In the genomic region with DNA sequence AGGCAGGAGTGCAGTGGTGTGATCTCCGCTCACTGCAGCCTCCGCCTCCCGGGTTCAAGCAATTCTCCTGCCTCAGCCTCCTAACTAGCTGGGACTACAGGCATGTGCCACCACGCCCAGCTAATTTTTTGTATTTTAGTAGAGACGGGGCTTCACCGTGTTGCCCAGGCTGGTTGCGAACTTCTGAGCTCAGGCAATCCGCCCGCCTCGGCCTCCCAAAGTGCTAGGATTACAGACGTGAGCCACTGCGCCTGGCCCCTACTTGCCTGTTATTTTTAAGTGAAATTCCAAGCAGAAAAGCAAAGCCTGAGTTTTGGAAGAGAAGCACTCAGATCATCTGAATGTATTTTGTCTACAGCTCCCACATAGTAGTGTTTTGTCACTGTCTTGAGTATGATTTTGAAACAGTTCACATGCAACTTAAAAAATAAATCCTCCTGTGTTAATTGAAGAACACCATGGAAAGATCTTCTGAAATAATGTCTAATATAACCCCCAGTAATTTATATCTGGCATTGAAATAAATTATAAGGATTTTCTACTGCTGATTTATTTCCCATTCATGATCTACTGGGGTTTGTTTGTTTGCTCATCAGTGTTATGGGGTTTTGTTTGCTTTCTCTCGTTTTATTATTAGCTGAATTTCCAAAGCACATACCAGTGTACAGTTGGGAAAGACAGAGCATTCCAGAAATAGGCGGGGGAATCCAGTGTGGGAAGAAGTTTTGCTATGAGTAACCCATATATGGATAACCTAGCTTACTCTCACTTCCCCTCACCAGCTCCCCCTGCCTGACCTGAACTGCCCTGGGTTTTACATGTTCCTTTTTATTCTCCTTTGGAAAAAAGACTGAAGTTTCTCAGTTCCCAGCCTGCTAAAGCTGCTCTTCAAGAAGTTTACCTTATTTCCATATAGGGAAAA, we compare ENCODE assay signal across 8 cellular contexts.
A peak's percentile ranks its signal among the peaks of the same experiment; 100 is the strongest.
DNase-seq lines count a peak whose midpoint lies in the region; ATAC-seq and TF ChIP-seq lines count a peak whose summit lies in the region.

No MANE protein-coding gene starts in this region.

- H3K36me3 ChIP-seq in Caco-2 (ENCODE audit: control insufficient read depth, insufficient read depth, low read length) (no peaks in the 10 kb centered on the region), Karpas-422 (ENCODE audit: insufficient read depth, low read length) (no peaks in the 10 kb centered on the region)

- no peaks in the 10 kb centered on the region for H4K20me1 ChIP-seq in Karpas-422 (ENCODE audit: insufficient read depth, low read depth, low read length)

- DNase-seq in Caco-2 (peak; percentile 79 to 87), NCI-H526 treated with DMSO at 0.1 percent for 48 hours (lab: John Stamatoyannopoulos, UW) (peak; percentile 57), epithelial cell of esophagus (ENCODE audit: low read depth) (peak; percentile 93), Karpas-422 (no peak)
- no peak for DNase-seq in stimulated activated naive CD4-positive, alpha-beta T cell (lab: John Stamatoyannopoulos, UW)
- DNase-seq in activated T-cell treated with anti-CD3 and anti-CD28 coated beads, Interleukin-2, amount 50 U/mL, for 24 hours, result no peak

- H3K4me3 Mint-ChIP-seq in Caco-2 (ENCODE audit: unreplicated experiment) (peak overlapping the region; percentile 15), nephron (no peak overlapping the region)
- H3K4me3 Mint-ChIP-seq in activated T-cell treated with anti-CD3 and anti-CD28 coated beads, Interleukin-2, amount 50 U/mL, for 24 hours, result no peak overlapping the region

- POLR2A ChIA-PET in Caco-2 (lab: Charles Lee), result no interaction called here

- peaks cover 10% of the 10 kb centered on the region for H3K9me3 Mint-ChIP-seq in Caco-2 (ENCODE audit: unreplicated experiment)
- H3K9me3 Mint-ChIP-seq in nephron, result no peaks in the 10 kb centered on the region
- no peaks in the 10 kb centered on the region for H3K9me3 Mint-ChIP-seq in activated T-cell treated with anti-CD3 and anti-CD28 coated beads, Interleukin-2, amount 50 U/mL, for 24 hours

- no peak overlapping the region for H2AFZ ChIP-seq in Karpas-422 (ENCODE audit: low read length)

- intact Hi-C loops in Caco-2 (cut with micrococcal nuclease; ENCODE audit: unreplicated experiment), result no loop called here

- H3K27ac Mint-ChIP-seq in Caco-2 (ENCODE audit: unreplicated experiment) (peak overlapping the region; percentile 69), nephron (peak overlapping the region; percentile 54 to 74 (median 70))
- H3K27ac Mint-ChIP-seq in activated T-cell treated with anti-CD3 and anti-CD28 coated beads, Interleukin-2, amount 50 U/mL, for 24 hours, result no peak overlapping the region

- H3K9me3 ChIP-seq in Caco-2, result no peaks in the 10 kb centered on the region
- H3K9me3 ChIP-seq in Karpas-422 (ENCODE audit: low read length), result no peaks in the 10 kb centered on the region

- H3K79me2 ChIP-seq in Karpas-422 (ENCODE audit: low read length), result no peaks in the 10 kb centered on the region

- peak; percentile 37 for TF ChIP-seq CTCF in Caco-2 (IDR thresholded peaks at IDR 0.05; ENCODE audit: insufficient read depth in 1 of 2, low read depth in 1 of 2, low read length in 1 of 2, severe bottlenecking in 1 of 2, unreplicated experiment in 1 of 2)
- TF ChIP-seq CTCF in epithelial cell of esophagus (IDR thresholded peaks at IDR 0.05; ENCODE audit: insufficient read depth, low read depth, low read length, missing control alignments), result peak; percentile 25
- TF ChIP-seq CTCF in nephron (IDR thresholded peaks at IDR 0.05; ENCODE audit: unreplicated experiment in 3 of 3), result peak in 2 of 3 experiments; percentile 8 to 12

- ATAC-seq in HG02610 (IDR thresholded peaks at IDR 0.05; ENCODE audit: unreplicated experiment), result no peak

- H3K4me1 Mint-ChIP-seq in Caco-2 (ENCODE audit: low read depth, unreplicated experiment), result peaks cover 39% of the 10 kb centered on the region
- H3K4me1 Mint-ChIP-seq in nephron, result peaks cover 28% of the 10 kb centered on the region
- no peaks in the 10 kb centered on the region for H3K4me1 Mint-ChIP-seq in activated T-cell treated with anti-CD3 and anti-CD28 coated beads, Interleukin-2, amount 50 U/mL, for 24 hours (ENCODE audit: low read depth)

- no peaks in the 10 kb centered on the region for H3K27me3 ChIP-seq in Caco-2 (replicated peaks; ENCODE audit: control insufficient read depth, insufficient read depth, low read length)
- H3K27me3 ChIP-seq in Karpas-422 (ENCODE audit: low read length), result peaks cover 2% of the 10 kb centered on the region; the same call in 1 of the 2 replicates

- peaks cover 16% of the 10 kb centered on the region for H3K4me1 ChIP-seq in Caco-2
- no peaks in the 10 kb centered on the region for H3K4me1 ChIP-seq in Karpas-422 (ENCODE audit: low read length)

- CTCF ChIA-PET in Caco-2 (lab: Charles Lee), result interaction anchor here (0.9 kb wide), 1 partner anchor 33 kb away, joined by 3 read pairs; no protein-coding TSS in a partner anchor

- H3K4me3 ChIP-seq in Caco-2 (ENCODE audit: low read depth, low read length) (no peak overlapping the region), epithelial cell of esophagus (ENCODE audit: low read length) (no peak overlapping the region), Karpas-422 (ENCODE audit: low read length) (no peak overlapping the region)

- H3K4me2 ChIP-seq in Karpas-422 (ENCODE audit: low read depth, low read length, poor library complexity, severe bottlenecking), result no peak overlapping the region

- BruUV-seq in Caco-2 (replicated peaks; lab: Mats Ljungman, UMichigan), result no TSS peak

- no peak overlapping the region for H3K27ac ChIP-seq in Karpas-422 (ENCODE audit: low read length)

- no peaks in the 10 kb centered on the region for H3K36me3 Mint-ChIP-seq in Caco-2 (ENCODE audit: insufficient read depth, unreplicated experiment)
- no peaks in the 10 kb centered on the region for H3K36me3 Mint-ChIP-seq in nephron (ENCODE audit: low read depth)
- no peaks in the 10 kb centered on the region for H3K36me3 Mint-ChIP-seq in activated T-cell treated with anti-CD3 and anti-CD28 coated beads, Interleukin-2, amount 50 U/mL, for 24 hours (ENCODE audit: low read depth)

- no peak overlapping the region for H3K9ac ChIP-seq in Karpas-422 (ENCODE audit: low read length)

- H3K27me3 Mint-ChIP-seq in Caco-2 (ENCODE audit: insufficient read depth, unreplicated experiment) (peaks cover under 1% of the 10 kb centered on the region), nephron (ENCODE audit: low read depth) (no peaks in the 10 kb centered on the region)
- peaks cover 20% of the 10 kb centered on the region for H3K27me3 Mint-ChIP-seq in activated T-cell treated with anti-CD3 and anti-CD28 coated beads, Interleukin-2, amount 50 U/mL, for 24 hours

- no peaks in the 10 kb centered on the region for H3K9me2 ChIP-seq in Karpas-422 (replicated peaks; ENCODE audit: insufficient read depth, low read length)

Comparison
In these comparisons a context has a peak if more than half of its experiments do, and no peak if none do; other contexts are left out.
1. DNase-seq: peak in Caco-2 (2 of 2), NCI-H526 treated with DMSO at 0.1 percent for 48 hours (single experiment) and epithelial cell of esophagus (single experiment); none in stimulated activated naive CD4-positive, alpha-beta T cell (0 of 6), Karpas-422 (single experiment) and activated T-cell treated with anti-CD3 and anti-CD28 coated beads, Interleukin-2, amount 50 U/mL, for 24 hours (single experiment).
2. Peak in every context shown above with its lines, with median percentiles within 50 percentile points of each other: CTCF ChIP-seq.